ENCODE assay signal across 7 cellular contexts in the genomic region with DNA sequence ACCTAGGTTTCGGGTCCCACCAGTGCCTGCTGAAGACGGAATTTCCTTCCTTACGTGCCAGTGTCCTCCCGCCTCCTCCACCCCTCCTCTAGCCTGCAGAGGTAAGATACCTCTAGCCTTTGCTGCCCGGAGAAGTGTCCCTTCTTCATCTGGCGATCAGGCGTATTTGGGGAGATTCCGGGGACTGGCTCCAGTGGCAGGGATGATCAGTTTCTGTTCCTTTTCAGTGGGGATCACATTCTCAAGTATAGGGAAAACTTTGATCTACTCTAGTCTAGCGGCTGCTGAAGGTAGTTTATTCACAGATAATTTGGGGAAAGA. TPM values are rescaled to one million over a fixed set of nuclear protein-coding genes. Genes with fewer than 3 reads are reported as not detected.
DNase-seq lines count a peak whose midpoint lies in the region; ATAC-seq and FAIRE-seq lines count a peak whose summit lies in the region.

No MANE protein-coding gene starts in this region.

- H3K36me3 Mint-ChIP-seq in activated CD8-positive, alpha-beta T cell treated with anti-CD3 and anti-CD28 coated beads, Interleukin-2, amount 10 ng/mL, durations not matched to agents 7 days and 5 days (ENCODE audit: low read depth) = peaks cover 3% of the 10 kb centered on the region

- H3K36me3 ChIP-seq in iPS-18a (ENCODE audit: control insufficient read depth, low read depth, low read length) = no peaks in the 10 kb centered on the region
- no peaks in the 10 kb centered on the region for H3K36me3 ChIP-seq in small intestine (ENCODE audit: control insufficient read depth in 2 of 2, insufficient read depth in 2 of 2, low read length in 2 of 2)

- H3K27me3 ChIP-seq in iPS-18a (ENCODE audit: control insufficient read depth, insufficient read depth, low read length) = no peaks in the 10 kb centered on the region
- H3K27me3 ChIP-seq in small intestine (ENCODE audit: control insufficient read depth in 2 of 2, insufficient read depth in 2 of 2, low read length in 2 of 2) = no peaks in the 10 kb centered on the region

- H3K4me3 ChIP-seq in iPS-18a (ENCODE audit: low read length) = peak overlapping the region; percentile 79
- peak overlapping the region; percentile 76 to 87 for H3K4me3 ChIP-seq in small intestine (ENCODE audit: low read depth in 1 of 2, low read length in 2 of 2)

- no peaks in the 10 kb centered on the region for H3K27me3 Mint-ChIP-seq in activated CD8-positive, alpha-beta T cell treated with anti-CD3 and anti-CD28 coated beads, Interleukin-2, amount 10 ng/mL, durations not matched to agents 7 days and 5 days (ENCODE audit: low read depth)

- WGBS in small intestine, 3 donors = 0 to 1% (median 1%) methylated on average over 7 to 9 of the region's 9 CpGs

- H3K9me3 ChIP-seq in iPS-18a (ENCODE audit: control insufficient read depth, low read depth, low read length) (no peaks in the 10 kb centered on the region), small intestine (ENCODE audit: control insufficient read depth, low read depth) (no peaks in the 10 kb centered on the region)

- H3K4me1 ChIP-seq in iPS-18a (ENCODE audit: control insufficient read depth, low read depth, low read length) (peaks cover 11% of the 10 kb centered on the region), small intestine (ENCODE audit: control insufficient read depth in 2 of 2, insufficient read depth in 1 of 2, low read depth in 1 of 2, low read length in 1 of 2) (no peaks in the 10 kb centered on the region)

- peak overlapping the region; percentile 88 for H3K9ac ChIP-seq in iPS-18a (ENCODE audit: low read length)

- CTCF ChIA-PET in activated CD8-positive, alpha-beta T cell treated with anti-CD3 and anti-CD28 coated beads, Interleukin-2, amount 10 ng/mL, durations not matched to agents 7 days and 5 days (lab: Charles Lee) = interaction anchor here (1.1 to 1.7 kb wide), 3 partner anchors 11 to 145 kb away, joined by 3 to 4 read pairs (median 3); no protein-coding TSS in a partner anchor

- no peak for FAIRE-seq in HTR-8/SVneo (lab: Jason Lieb, UNC)
- FAIRE-seq in small intestine (lab: Jason Lieb, UNC) = no peak
- no peak for FAIRE-seq in urothelium cell line (lab: Jason Lieb, UNC)

- H3K4me3 Mint-ChIP-seq in activated CD8-positive, alpha-beta T cell treated with anti-CD3 and anti-CD28 coated beads, Interleukin-2, amount 10 ng/mL, durations not matched to agents 7 days and 5 days = peak overlapping the region; percentile 79

- POLR2A ChIA-PET in activated CD8-positive, alpha-beta T cell treated with anti-CD3 and anti-CD28 coated beads, Interleukin-2, amount 10 ng/mL, durations not matched to agents 7 days and 5 days (lab: Charles Lee) = interaction anchor here (0.7 to 4.4 kb wide), 3 partner anchors 28 to 97 kb away, joined by 3 to 61 read pairs (median 5); a partner anchor contains a TSS

- H3K27ac Mint-ChIP-seq in activated CD8-positive, alpha-beta T cell treated with anti-CD3 and anti-CD28 coated beads, Interleukin-2, amount 10 ng/mL, durations not matched to agents 7 days and 5 days = peak overlapping the region; percentile 87

- peak; percentile 5 for ATAC-seq in GM18498 (IDR thresholded peaks at IDR 0.05; ENCODE audit: unreplicated experiment)
- no peak for ATAC-seq in activated CD8-positive, alpha-beta T cell treated with anti-CD3 and anti-CD28 coated beads, Interleukin-2, amount 10 ng/mL, durations not matched to agents 7 days and 5 days

- peak overlapping the region; percentile 52 for H3K27ac ChIP-seq in iPS-18a (ENCODE audit: low read length)
- H3K27ac ChIP-seq in small intestine (ENCODE audit: low read depth in 1 of 2, low read length in 1 of 2) = peak overlapping the region; percentile 93 to 94

- DNase-seq in HTR-8/SVneo (ENCODE audit: insufficient read length, low spot score) = peak; percentile 10
- DNase-seq in activated CD8-positive, alpha-beta T cell treated with anti-CD3 and anti-CD28 coated beads, Interleukin-2, amount 10 ng/mL, durations not matched to agents 7 days and 5 days = no peak
- no peak for DNase-seq in small intestine
- no peak for DNase-seq in urothelium cell line (ENCODE audit: low spot score)
- no peak for DNase-seq in mesenteric fat pad (ENCODE audit: low spot score)

- peaks cover 52% of the 10 kb centered on the region for H3K4me1 Mint-ChIP-seq in activated CD8-positive, alpha-beta T cell treated with anti-CD3 and anti-CD28 coated beads, Interleukin-2, amount 10 ng/mL, durations not matched to agents 7 days and 5 days (ENCODE audit: low read depth)

- no peaks in the 10 kb centered on the region for H3K9me3 Mint-ChIP-seq in activated CD8-positive, alpha-beta T cell treated with anti-CD3 and anti-CD28 coated beads, Interleukin-2, amount 10 ng/mL, durations not matched to agents 7 days and 5 days (ENCODE audit: insufficient read depth)

RNA-seq across cellular contexts. Expression of a gene that starts 0.7 kb away (rescaled TPM):
- total RNA-seq in activated CD8-positive, alpha-beta T cell treated with anti-CD3 and anti-CD28 coated beads, Interleukin-2, amount 10 ng/mL, durations not matched to agents 7 days and 5 days = 10 to 100 TPM; 59.3 to 65.1 TPM
- 10 to 100 TPM in 1 of 3 donors, 1 to 10 TPM in 2; 5.9 to 10.7 (median 7.6) TPM for polyA plus RNA-seq in small intestine
- 57.6 TPM for total RNA-seq in mesenteric fat pad
